18 cellular contexts compared by ENCODE assay signal in genomic region chr15:58465070-58465469, GRCh38. TPM values are rescaled to one million over a fixed set of nuclear protein-coding genes. Genes with fewer than 3 reads are reported as not detected.
"Had no signal": no experiment of that assay in that cellular context is flagged by ENCODE, and none has a peak within 500 bp of the region (broad histone marks: within the 10 kb centered on the region; RNA-seq: fewer than 3 reads in every experiment).

No MANE protein-coding gene starts in this region.

- H3K27ac Mint-ChIP-seq: stimulated activated memory B cell treated with anti-CD40 and anti-IgM and Interleukin-4, amounts not matched to agents 10 μg/mL and 1 μg/mL and 100 μg/mL, for 72 hours; T-helper 1 cell treated with Interleukin-12 subunit alpha and Interleukin-12 subunit beta and Interleukin-4 antibody, amounts not matched to agents 30 μg/mL and 1 μg/mL, for 36 hours; WTC11 had no signal

- H3K27me3 Mint-ChIP-seq: activated CD4-positive, alpha-beta T cell treated with anti-CD3 and anti-CD28 coated beads for 36 hours; type B pancreatic cell had no signal

- H3K27me3 ChIP-seq: gastroesophageal sphincter, neural progenitor cell, testis, vagina had no signal

- H3K36me3 ChIP-seq: gastroesophageal sphincter, left ventricle myocardium inferior, neural progenitor cell, vagina had no signal

- H3K9ac ChIP-seq: neural progenitor cell had no signal

- H3K9me3 ChIP-seq: gastroesophageal sphincter, left ventricle myocardium inferior, testis, vagina had no signal

- H3K4me1 Mint-ChIP-seq: stimulated activated memory B cell treated with anti-CD40 and anti-IgM and Interleukin-4, amounts not matched to agents 10 μg/mL and 1 μg/mL and 100 μg/mL, for 72 hours had no signal

- DNase-seq: activated CD4-positive, alpha-beta T cell treated with anti-CD3 and anti-CD28 coated beads for 36 hours; activated CD4-positive, alpha-beta T cell treated with anti-CD3 and anti-CD28 coated beads, Interleukin-2, amount 50 U/mL, for 48 hours; head of caudate nucleus; hypothalamus; left ventricle myocardium inferior; small intestine; stimulated activated CD4-positive, alpha-beta T cell treated with anti-CD3 and anti-CD28 coated beads, Interleukin-2, amount 100 ng/mL, for 24 hours; T1000; testis had no signal

- H3K27ac ChIP-seq: gastroesophageal sphincter, left ventricle myocardium inferior, neural progenitor cell, testis, vagina had no signal

- H3K36me3 Mint-ChIP-seq: stimulated activated memory B cell treated with anti-CD40 and anti-IgM and Interleukin-4, amounts not matched to agents 10 μg/mL and 1 μg/mL and 100 μg/mL, for 72 hours; WTC11 had no signal

- H3K9me3 Mint-ChIP-seq: stimulated activated memory B cell treated with anti-CD40 and anti-IgM and Interleukin-4, amounts not matched to agents 10 μg/mL and 1 μg/mL and 100 μg/mL, for 72 hours; T-helper 1 cell treated with Interleukin-12 subunit alpha and Interleukin-12 subunit beta and Interleukin-4 antibody, amounts not matched to agents 30 μg/mL and 1 μg/mL, for 36 hours; WTC11 had no signal

- ATAC-seq: activated CD4-positive, alpha-beta T cell treated with anti-CD3 and anti-CD28 coated beads for 36 hours; gastroesophageal sphincter; sciatic nerve; WTC11 had no signal

- H3K4me3 Mint-ChIP-seq: activated CD4-positive, alpha-beta T cell treated with anti-CD3 and anti-CD28 coated beads for 36 hours; neural progenitor cell; stimulated activated memory B cell treated with anti-CD40 and anti-IgM and Interleukin-4, amounts not matched to agents 10 μg/mL and 1 μg/mL and 100 μg/mL, for 72 hours; T-helper 1 cell treated with Interleukin-12 subunit alpha and Interleukin-12 subunit beta and Interleukin-4 antibody, amounts not matched to agents 30 μg/mL and 1 μg/mL, for 36 hours; type B pancreatic cell; WTC11 had no signal

- H2AFZ ChIP-seq: neural progenitor cell had no signal

- H3K4me3 ChIP-seq: gastroesophageal sphincter, left ventricle myocardium inferior, neural progenitor cell, testis, vagina had no signal

- H3K4me2 ChIP-seq: neural progenitor cell had no signal

RNA-seq across cellular contexts. Expression of gene LIPC, which starts 33.3 kb away (rescaled TPM):
- total RNA-seq: cerebellum, vagina, WTC11 had no signal
